In the genomic region with DNA sequence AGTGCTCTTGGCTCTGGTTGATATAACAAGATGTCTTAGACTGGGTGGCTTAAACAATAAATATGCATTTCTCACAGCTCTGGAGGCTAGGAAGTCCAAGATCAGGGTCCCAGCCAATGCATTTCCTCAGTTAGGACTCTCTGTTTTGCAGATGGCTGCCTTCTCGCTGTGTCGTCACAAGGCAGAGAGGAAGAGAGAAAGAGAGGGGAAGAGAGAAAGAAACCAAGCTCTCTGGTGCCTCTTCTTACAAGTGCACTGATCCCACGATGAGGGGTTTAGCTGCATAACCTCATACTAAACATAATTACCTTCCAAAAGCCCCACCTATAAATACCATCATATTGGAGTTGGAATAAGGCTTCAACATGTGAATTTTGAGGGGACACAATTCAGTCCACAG, we compare ENCODE assay signal across 15 cellular contexts. TPM values are rescaled to one million over a fixed set of nuclear protein-coding genes. Genes with fewer than 3 reads are reported as not detected.
DNase-seq lines count a peak whose midpoint lies in the region; ATAC-seq lines count a peak whose summit lies in the region.
"Had no signal": no experiment of that assay in that cellular context is flagged by ENCODE, and none has a peak within 500 bp of the region (broad histone marks: within the 10 kb centered on the region; RNA-seq: fewer than 3 reads in every experiment).

No MANE protein-coding gene starts in this region.

- H3K4me1 Mint-ChIP-seq in activated naive CD4-positive, alpha-beta T cell treated with anti-CD3 and anti-CD28 coated beads for 36 hours (ENCODE audit: low read depth) = peaks cover 59% of the 10 kb centered on the region
- H3K4me1 Mint-ChIP-seq in activated T-helper 1 cell treated with anti-CD3 and anti-CD28 coated beads, Interleukin-12 subunit alpha, Interleukin-12 subunit beta, Interleukin-2, Interleukin-4 antibody, amounts not matched to agents 30 ng/mL and 10 ng/mL and 1 ng/mL, durations not matched to agents 14 hours and 24 hours and 36 hours (ENCODE audit: low read depth) = peaks cover 91% of the 10 kb centered on the region
- H3K4me1 Mint-ChIP-seq in stimulated activated naive CD8-positive, alpha-beta T cell treated with anti-CD3 and anti-CD28 coated beads, Interleukin-15, amount 100 ng/mL, for 72 hours = peaks cover 64% of the 10 kb centered on the region

- no peaks in the 10 kb centered on the region for H3K9me3 Mint-ChIP-seq in activated naive CD4-positive, alpha-beta T cell treated with anti-CD3 and anti-CD28 coated beads for 36 hours
- no peaks in the 10 kb centered on the region for H3K9me3 Mint-ChIP-seq in activated T-helper 1 cell treated with anti-CD3 and anti-CD28 coated beads, Interleukin-12 subunit alpha, Interleukin-12 subunit beta, Interleukin-2, Interleukin-4 antibody, amounts not matched to agents 30 ng/mL and 10 ng/mL and 1 ng/mL, durations not matched to agents 14 hours and 24 hours and 36 hours
- H3K9me3 Mint-ChIP-seq in stimulated activated naive CD8-positive, alpha-beta T cell treated with anti-CD3 and anti-CD28 coated beads, Interleukin-15, amount 100 ng/mL, for 72 hours = no peaks in the 10 kb centered on the region

- H3K4me3 Mint-ChIP-seq in activated naive CD4-positive, alpha-beta T cell treated with anti-CD3 and anti-CD28 coated beads for 36 hours = peak overlapping the region; percentile 68
- peak overlapping the region; percentile 79 for H3K4me3 Mint-ChIP-seq in activated T-helper 1 cell treated with anti-CD3 and anti-CD28 coated beads, Interleukin-12 subunit alpha, Interleukin-12 subunit beta, Interleukin-2, Interleukin-4 antibody, amounts not matched to agents 30 ng/mL and 10 ng/mL and 1 ng/mL, durations not matched to agents 14 hours and 24 hours and 36 hours
- H3K4me3 Mint-ChIP-seq in stimulated activated naive CD8-positive, alpha-beta T cell treated with anti-CD3 and anti-CD28 coated beads, Interleukin-15, amount 100 ng/mL, for 72 hours = peak overlapping the region; percentile 77 to 83

- DNase-seq in activated naive CD4-positive, alpha-beta T cell treated with anti-CD3 and anti-CD28 coated beads for 36 hours = peak; percentile 50
- no peak for DNase-seq in activated naive CD4-positive, alpha-beta T cell treated with Interleukin-2 at 50 U/mL for 16 hours
- DNase-seq in activated T-helper 1 cell treated with anti-CD3 and anti-CD28 coated beads, Interleukin-12 subunit alpha, Interleukin-12 subunit beta, Interleukin-2, Interleukin-4 antibody, amounts not matched to agents 30 ng/mL and 10 ng/mL and 1 ng/mL, durations not matched to agents 14 hours and 24 hours and 36 hours (ENCODE audit: low spot score) = no peak
- no peak for DNase-seq in stimulated activated naive CD8-positive, alpha-beta T cell treated with anti-CD3 and anti-CD28 coated beads, Interleukin-15, amount 100 ng/mL, for 72 hours
- DNase-seq in A172 (ENCODE audit: low spot score) (no peak), SW 1271 (lab: John Stamatoyannopoulos, UW) (no peak), NCI-H446 treated with DMSO at 0.1 percent for 48 hours (lab: John Stamatoyannopoulos, UW) (no peak)
- DNase-seq: cerebellar nuclear complex; glutamatergic neuron; mesenchymal stem cell; NCI-H2081; occipital lobe; stimulated activated naive CD4-positive, alpha-beta T cell treated with Interleukin-2 at 50 U/mL for 16 hours had no signal

- intact Hi-C loops in activated naive CD4-positive, alpha-beta T cell treated with anti-CD3 and anti-CD28 coated beads for 36 hours (cut with micrococcal nuclease) = loop anchor here (10.0 kb wide), 1 partner anchor 1814 kb away; no protein-coding TSS in a partner anchor
- intact Hi-C loops in activated T-helper 1 cell treated with anti-CD3 and anti-CD28 coated beads, Interleukin-12 subunit alpha, Interleukin-12 subunit beta, Interleukin-2, Interleukin-4 antibody, amounts not matched to agents 30 ng/mL and 10 ng/mL and 1 ng/mL, durations not matched to agents 14 hours and 24 hours and 36 hours (cut with micrococcal nuclease) = loop anchor here (10.0 kb wide), 2 partner anchors 926 to 1144 kb away; no protein-coding TSS in a partner anchor

- H3K36me3 Mint-ChIP-seq in activated naive CD4-positive, alpha-beta T cell treated with anti-CD3 and anti-CD28 coated beads for 36 hours (ENCODE audit: low read depth) = peaks cover 9% of the 10 kb centered on the region
- peaks cover 24% of the 10 kb centered on the region for H3K36me3 Mint-ChIP-seq in activated T-helper 1 cell treated with anti-CD3 and anti-CD28 coated beads, Interleukin-12 subunit alpha, Interleukin-12 subunit beta, Interleukin-2, Interleukin-4 antibody, amounts not matched to agents 30 ng/mL and 10 ng/mL and 1 ng/mL, durations not matched to agents 14 hours and 24 hours and 36 hours (ENCODE audit: low read depth)

- H3K27ac Mint-ChIP-seq in activated naive CD4-positive, alpha-beta T cell treated with anti-CD3 and anti-CD28 coated beads for 36 hours = peak overlapping the region; percentile 94
- H3K27ac Mint-ChIP-seq in activated T-helper 1 cell treated with anti-CD3 and anti-CD28 coated beads, Interleukin-12 subunit alpha, Interleukin-12 subunit beta, Interleukin-2, Interleukin-4 antibody, amounts not matched to agents 30 ng/mL and 10 ng/mL and 1 ng/mL, durations not matched to agents 14 hours and 24 hours and 36 hours = peak overlapping the region; percentile 96
- H3K27ac Mint-ChIP-seq in stimulated activated naive CD8-positive, alpha-beta T cell treated with anti-CD3 and anti-CD28 coated beads, Interleukin-15, amount 100 ng/mL, for 72 hours = peak overlapping the region; percentile 92 to 96

- CTCF ChIA-PET in activated naive CD4-positive, alpha-beta T cell treated with anti-CD3 and anti-CD28 coated beads for 36 hours (lab: Charles Lee) = interaction anchor here (0.7 to 3.1 kb wide), 4 partner anchors 17 to 50 kb away, joined by 3 to 21 read pairs (median 6); no protein-coding TSS in a partner anchor

- no peaks in the 10 kb centered on the region for H3K27me3 Mint-ChIP-seq in activated naive CD4-positive, alpha-beta T cell treated with anti-CD3 and anti-CD28 coated beads for 36 hours (ENCODE audit: low read depth)
- H3K27me3 Mint-ChIP-seq in activated T-helper 1 cell treated with anti-CD3 and anti-CD28 coated beads, Interleukin-12 subunit alpha, Interleukin-12 subunit beta, Interleukin-2, Interleukin-4 antibody, amounts not matched to agents 30 ng/mL and 10 ng/mL and 1 ng/mL, durations not matched to agents 14 hours and 24 hours and 36 hours (ENCODE audit: insufficient read depth) = no peaks in the 10 kb centered on the region
- H3K27me3 Mint-ChIP-seq in stimulated activated naive CD8-positive, alpha-beta T cell treated with anti-CD3 and anti-CD28 coated beads, Interleukin-15, amount 100 ng/mL, for 72 hours = no peaks in the 10 kb centered on the region

- peak; percentile 23 for ATAC-seq in HG02870 (IDR thresholded peaks at IDR 0.05; ENCODE audit: unreplicated experiment)
- no peak for ATAC-seq in stimulated activated naive CD8-positive, alpha-beta T cell treated with anti-CD3 and anti-CD28 coated beads, Interleukin-15, amount 100 ng/mL, for 72 hours

RNA-seq across cellular contexts. Expression of a gene that starts 4.9 kb away (rescaled TPM):
- total RNA-seq in activated naive CD4-positive, alpha-beta T cell treated with anti-CD3 and anti-CD28 coated beads for 36 hours = 10 to 100 TPM; 40.6 to 44.4 TPM
- 51.8 and 56.9 TPM in 2 replicates for total RNA-seq in activated T-helper 1 cell treated with anti-CD3 and anti-CD28 coated beads, Interleukin-12 subunit alpha, Interleukin-12 subunit beta, Interleukin-2, Interleukin-4 antibody, amounts not matched to agents 30 ng/mL and 10 ng/mL and 1 ng/mL, durations not matched to agents 14 hours and 24 hours and 36 hours
- total RNA-seq in A172 (2014; rRNA removed; shearing (Covaris generic)) = 8.1 and 12.9 TPM in 2 replicates
- total RNA-seq: HT-29 had no signal
